ENCODE assay signal across 32 cellular contexts in the genomic region with DNA sequence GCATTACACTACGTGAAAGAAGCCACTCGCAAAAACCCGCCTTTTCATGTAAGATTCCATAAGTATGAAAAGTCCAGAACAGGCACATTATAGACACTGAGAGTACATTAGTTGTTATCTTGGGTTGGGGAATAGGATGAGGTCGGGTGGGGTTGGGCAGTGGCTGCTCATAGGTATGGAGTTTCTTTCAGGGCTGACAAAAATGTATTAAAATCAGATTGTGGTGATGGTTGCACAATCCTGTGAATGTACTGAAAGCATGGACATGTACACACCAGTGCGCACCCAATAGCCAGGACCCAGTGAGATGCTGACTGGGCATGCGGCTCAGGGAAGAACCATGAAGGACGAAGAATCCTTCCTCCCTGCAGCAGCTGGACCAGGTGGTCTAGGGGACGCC. TPM values are rescaled to one million over a fixed set of nuclear protein-coding genes. Genes with fewer than 3 reads are reported as not detected.
DNase-seq lines count a peak whose midpoint lies in the region; ATAC-seq, FAIRE-seq and TF ChIP-seq lines count a peak whose summit lies in the region.
"Had no signal": no experiment of that assay in that cellular context is flagged by ENCODE, and none has a peak within 500 bp of the region (broad histone marks: within the 10 kb centered on the region; RNA-seq: fewer than 3 reads in every experiment).

No MANE protein-coding gene starts in this region.

- peak overlapping the region; percentile 84 to 97 (median 94) for H3K27ac Mint-ChIP-seq in CD14-positive monocyte
- H3K27ac Mint-ChIP-seq: activated naive CD4-positive, alpha-beta T cell treated with anti-CD3 and anti-CD28 coated beads for 36 hours; mesothelial cell of epicardium had no signal

- DNase-seq in CD14-positive monocyte (ENCODE audit: low spot score) (no peak), D721Med (ENCODE audit: insufficient read length, low spot score) (no peak), amniotic epithelial cell (ENCODE audit: low read depth) (peak; percentile 41), HT-29 (ENCODE audit: low spot score) (no peak), cerebellum (ENCODE audit: low spot score) (no peak)
- DNase-seq: activated naive CD4-positive, alpha-beta T cell treated with anti-CD3 and anti-CD28 coated beads for 36 hours; activated T-cell treated with anti-CD3 and anti-CD28 coated beads, Interleukin-2, amount 50 U/mL, for 72 hours; amniotic stem cell; COR-L47; DMS79 treated with DMSO at 0.1 percent for 48 hours; gastrocnemius medialis; hippocampal formation; left lung; naive thymus-derived CD8-positive, alpha-beta T cell; NCI-H1694 treated with DMSO at 0.1 percent for 48 hours; NCI-H524 treated with DMSO at 0.1 percent for 48 hours; pancreas; SHP77; stimulated activated CD4-positive, alpha-beta T cell treated with anti-CD3 and anti-CD28 coated beads, Interleukin-12 subunit alpha, Interleukin-12 subunit beta, amount 100 ng/mL, for 4 hours; stimulated activated CD4-positive, alpha-beta T cell treated with anti-CD3 and anti-CD28 coated beads, Interleukin-4, amount 100 ng/mL, for 24 hours; stimulated activated naive CD4-positive, alpha-beta T cell; SW 1271; testis had no signal

- no peak overlapping the region for H3K4me3 Mint-ChIP-seq in CD14-positive monocyte
- H3K4me3 Mint-ChIP-seq: activated naive CD4-positive, alpha-beta T cell treated with anti-CD3 and anti-CD28 coated beads for 36 hours; activated T-cell treated with anti-CD3 and anti-CD28 coated beads, Interleukin-2, amount 50 U/mL, for 72 hours; mesothelial cell of epicardium; naive thymus-derived CD8-positive, alpha-beta T cell had no signal

- peaks cover 35% of the 10 kb centered on the region for H3K36me3 ChIP-seq in neutrophil
- H3K36me3 ChIP-seq: gastrocnemius medialis, pancreas, right atrium auricular region had no signal

- no peaks in the 10 kb centered on the region for H3K9me3 ChIP-seq in neutrophil
- H3K9me3 ChIP-seq: gastrocnemius medialis, left lung, pancreas, right atrium auricular region, testis had no signal

- intact Hi-C loops in CD14-positive monocyte (cut with micrococcal nuclease): no loop called here

- H3K4me1 ChIP-seq in neutrophil (ENCODE audit: control insufficient read depth in 1 of 2, insufficient read depth in 1 of 2, low read depth in 1 of 2, low read length in 1 of 2): peaks cover 86 to 90% of the 10 kb centered on the region in 2 experiments

- TF ChIP-seq CTCF in CD14-positive monocyte (IDR thresholded peaks at IDR 0.05) (no peak), D721Med (IDR thresholded peaks at IDR 0.05; ENCODE audit: insufficient read depth, missing control alignments) (no peak), neutrophil (IDR thresholded peaks at IDR 0.05) (no peak)

- peaks cover 82% of the 10 kb centered on the region for H3K4me1 Mint-ChIP-seq in CD14-positive monocyte

- H3K27ac ChIP-seq in neutrophil: peak overlapping the region; percentile 99
- H3K27ac ChIP-seq: coronary artery, KMS-11, pancreas, testis had no signal

- H3K36me3 Mint-ChIP-seq in CD14-positive monocyte: peaks cover 51 to 56% of the 10 kb centered on the region in 2 donors

- peak overlapping the region in 1 of 2 experiments; percentile 0 for H3K4me3 ChIP-seq in neutrophil (ENCODE audit: low read depth in 1 of 2, low read length in 1 of 2)
- H3K4me3 ChIP-seq: coronary artery, gastrocnemius medialis, GM12878, left lung, pancreas, right atrium auricular region, testis had no signal

- H3K27me3 ChIP-seq in neutrophil: no peaks in the 10 kb centered on the region
- H3K27me3 ChIP-seq: gastrocnemius medialis, left lung, pancreas, right atrium auricular region, testis had no signal

- no peak for ATAC-seq in HG03175 (IDR thresholded peaks at IDR 0.05; ENCODE audit: unreplicated experiment)
- ATAC-seq: activated T-cell treated with anti-CD3 and anti-CD28 coated beads, Interleukin-2, amount 50 U/mL, for 72 hours; gastrocnemius medialis; GM12878; left lung; naive thymus-derived CD8-positive, alpha-beta T cell; pancreas had no signal

- FAIRE-seq in D721Med (lab: Jason Lieb, UNC): peak; percentile 56
- FAIRE-seq: endometrium, GM12878, HTR-8/SVneo, pancreas had no signal

- H3K27me3 Mint-ChIP-seq in CD14-positive monocyte (ENCODE audit: low read depth in 3 of 3): peaks cover 0 to 4% (median 2%) of the 10 kb centered on the region in 3 donors
- H3K27me3 Mint-ChIP-seq: naive thymus-derived CD8-positive, alpha-beta T cell had no signal

- H3K9me3 Mint-ChIP-seq in CD14-positive monocyte: peaks cover 0 to 5% (median 0%) of the 10 kb centered on the region in 7 donors
- H3K9me3 Mint-ChIP-seq: activated naive CD4-positive, alpha-beta T cell treated with anti-CD3 and anti-CD28 coated beads for 36 hours; activated T-cell treated with anti-CD3 and anti-CD28 coated beads, Interleukin-2, amount 50 U/mL, for 72 hours; naive thymus-derived CD8-positive, alpha-beta T cell had no signal

RNA-seq across cellular contexts. Expression of a gene that starts 50.3 kb away (rescaled TPM):
- polyA plus RNA-seq in CD14-positive monocyte: 10 to 100 TPM; 50.4 to 81.0 TPM
- 27.4 and 28.9 TPM in 2 replicates for total RNA-seq in HT-29 (2014; rRNA removed; shearing (Covaris generic))
- total RNA-seq in cerebellum: 22.5 TPM
